In the genomic region with DNA sequence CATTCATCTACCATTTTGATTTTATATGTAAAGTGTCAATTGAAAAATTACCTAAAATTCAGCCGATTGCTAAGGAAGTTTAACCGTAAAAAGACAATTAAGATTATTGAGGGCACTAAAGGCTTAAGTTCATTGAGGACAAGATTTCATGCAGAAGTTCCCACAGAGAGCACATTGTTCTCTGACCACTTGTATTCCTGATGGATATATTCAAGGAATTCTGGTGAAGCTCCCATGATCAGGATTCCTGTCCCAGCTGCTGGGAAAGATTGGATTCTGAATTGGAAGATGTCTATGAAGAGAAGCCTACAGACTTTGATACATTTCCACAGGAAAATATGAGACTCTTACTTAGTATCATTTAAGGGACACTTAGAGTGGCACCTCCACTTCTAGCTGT, we compare ENCODE assay signal across 24 cellular contexts.
DNase-seq lines count a peak whose midpoint lies in the region; ATAC-seq lines count a peak whose summit lies in the region.
"Had no signal": no experiment of that assay in that cellular context is flagged by ENCODE, and none has a peak within 500 bp of the region (broad histone marks: within the 10 kb centered on the region; RNA-seq: fewer than 3 reads in every experiment).

No MANE protein-coding gene starts in this region.

- ATAC-seq in GM19455 (IDR thresholded peaks at IDR 0.05; ENCODE audit: unreplicated experiment) (no peak), HG02588 (IDR thresholded peaks at IDR 0.05; ENCODE audit: unreplicated experiment) (no peak)
- ATAC-seq: GM12878 had no signal

- in situ Hi-C loops in SK-MEL-5 (cut with HindIII; ENCODE audit: low pct_unique_long_range_greater_than_20kb, low sequenced_read_pairs), result no loop called here

- peak; percentile 83 for DNase-seq in SK-MEL-5 (ENCODE audit: low read depth, low spot score)
- peak; percentile 18 for DNase-seq in epidermal melanocyte (ENCODE audit: insufficient read length, low spot score)
- peak; percentile 29 for DNase-seq in myocyte (ENCODE audit: low read depth)
- no peak for DNase-seq in NOMO-1 treated with dmso at 0.1 percent for 144 hours (lab: John Stamatoyannopoulos, UW; ENCODE audit: unreplicated experiment)
- DNase-seq in D341Med (ENCODE audit: low spot score), result no peak
- DNase-seq: 8988T; ACHN; BE2C; C1 segment of cervical spinal cord; Caco-2; Calu3; CD4-positive, alpha-beta memory T cell; CD4-positive, CD25-positive, alpha-beta regulatory T cell; CD8-positive, alpha-beta memory T cell; DMS 273 treated with DMSO at 0.1 percent for 48 hours; DMS153; DMS53; DMS79; DND-41; EL; GDM1 had no signal

Comparison
In these comparisons a context has a peak if more than half of its experiments do, and no peak if none do; other contexts are left out.
1. DNase-seq: peak in SK-MEL-5 (single experiment), epidermal melanocyte (single experiment) and myocyte (single experiment); none in NOMO-1 treated with dmso at 0.1 percent for 144 hours (single experiment) and D341Med (single experiment).